Comparison of ENCODE assay signal across 1 cellular context in genomic region chr15:101250331-101250730, GRCh38.
TF ChIP-seq lines count a peak whose summit lies in the region.

No MANE protein-coding gene starts in this region.

TF ChIP-seq in H1, 55 proteins besides CTCF, POLR2A, EP300 and RAD21:
- no peak for TF ChIP-seq SRF (IDR thresholded peaks at IDR 0.05; ENCODE audit: low read depth, low read length)
- no peak for TF ChIP-seq SIN3A (conservative IDR thresholded peaks at IDR 0.05 in 1 of 2, IDR thresholded peaks at IDR 0.05 in 1 of 2; ENCODE audit: low read depth in 1 of 2, low read length in 2 of 2)
- no peak for TF ChIP-seq TAF7 (optimal IDR thresholded peaks at IDR 0.05; ENCODE audit: borderline replicate concordance, low read depth, low read length)
- no peak for TF ChIP-seq ATF2 (IDR thresholded peaks at IDR 0.05; ENCODE audit: low read length)
- TF ChIP-seq E2F6 (IDR thresholded peaks at IDR 0.05) = no peak
- TF ChIP-seq GABPA (IDR thresholded peaks at IDR 0.05; ENCODE audit: borderline replicate concordance, insufficient read depth, low read length) = no peak
- TF ChIP-seq RFX5 (IDR thresholded peaks at IDR 0.05; ENCODE audit: borderline replicate concordance, low read depth, low read length) = no peak
- no peak for TF ChIP-seq CHD1 (IDR thresholded peaks at IDR 0.05; ENCODE audit: low read depth, low read length)
- no peak for TF ChIP-seq RXRA (IDR thresholded peaks at IDR 0.05; ENCODE audit: insufficient read depth, low read depth, low read length)
- no peak for TF ChIP-seq ATF3 (IDR thresholded peaks at IDR 0.05; ENCODE audit: insufficient read depth, low read depth, low read length)
